1 cellular context compared by ENCODE assay signal in genomic region chr1:4802024-4802423, GRCh38.
TF ChIP-seq lines count a peak whose summit lies in the region.

No MANE protein-coding gene starts in this region.

TF ChIP-seq in GM23338, 12 proteins besides CTCF, POLR2A, EP300 and RAD21 (continued from another document):
- TF ChIP-seq REST (IDR thresholded peaks at IDR 0.05; ENCODE audit: unreplicated experiment) = no peak
- no peak for TF ChIP-seq ETS1 (IDR thresholded peaks at IDR 0.05)
- no peak for TF ChIP-seq EZH2 (IDR thresholded peaks at IDR 0.05; ENCODE audit: low read depth, unreplicated experiment)
- no peak for TF ChIP-seq ZNF114 (CRISPR knock-in tag; IDR thresholded peaks at IDR 0.05)
- TF ChIP-seq ZNF331 (CRISPR knock-in tag; IDR thresholded peaks at IDR 0.05; ENCODE audit: low read depth) = no peak
